Comparison of ENCODE assay signal across 20 cellular contexts in the genomic region with DNA sequence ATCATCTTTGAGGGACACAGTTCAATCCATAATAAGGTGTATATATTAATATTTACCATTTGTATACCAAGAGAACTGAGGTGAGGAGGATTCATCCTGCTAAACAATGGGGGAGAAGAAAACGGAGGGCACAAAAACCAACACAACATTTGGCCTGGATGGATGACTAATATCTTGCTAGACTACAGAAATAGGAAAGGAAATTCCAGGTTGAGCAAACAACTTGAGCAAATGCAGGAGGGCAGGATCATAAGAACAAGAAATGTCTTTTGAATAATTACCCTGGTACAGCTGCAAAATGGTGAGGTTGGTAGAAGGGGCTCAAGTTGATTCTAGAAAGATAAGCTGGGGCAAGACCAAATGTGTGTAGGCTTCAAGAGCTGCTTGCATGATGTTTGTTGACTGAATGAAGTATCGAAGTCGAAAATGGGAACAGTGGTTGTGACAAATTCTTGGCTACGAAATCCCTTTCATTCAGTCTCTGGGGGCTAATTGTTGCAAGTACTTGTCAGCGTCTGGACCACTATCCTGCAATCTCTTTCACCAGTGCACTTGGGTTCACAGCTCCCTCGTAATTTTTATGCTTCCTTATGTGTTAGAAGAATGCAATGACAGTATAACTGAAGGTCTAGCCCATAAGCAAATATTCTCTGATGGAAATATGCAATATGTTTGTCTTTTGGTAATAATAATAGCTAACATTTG.
DNase-seq lines count a peak whose midpoint lies in the region; ATAC-seq, FAIRE-seq and TF ChIP-seq lines count a peak whose summit lies in the region.
"Had no signal": no experiment of that assay in that cellular context is flagged by ENCODE, and none has a peak within 500 bp of the region (broad histone marks: within the 10 kb centered on the region; RNA-seq: fewer than 3 reads in every experiment).

No MANE protein-coding gene starts in this region.

- no peaks in the 10 kb centered on the region for H3K36me3 ChIP-seq in trophoblast cell (ENCODE audit: control insufficient read depth in 1 of 2, insufficient read depth in 2 of 2, low read length in 2 of 2)
- H3K36me3 ChIP-seq: prostate gland had no signal

- H3K27me3 Mint-ChIP-seq in chondrocyte (ENCODE audit: low read depth) = no peaks in the 10 kb centered on the region
- H3K27me3 Mint-ChIP-seq in activated T-helper 2 cell treated with anti-CD3 and anti-CD28 coated beads, Interferon-gamma antibody, Interleukin-2, Interleukin-4, amounts not matched to agents 10 μg/mL and 5 μg/mL and 100 μg/mL, durations not matched to agents 14 hours and 24 hours and 36 hours (ENCODE audit: low read depth) = peaks cover 4% of the 10 kb centered on the region
- H3K27me3 Mint-ChIP-seq: activated CD4-positive, alpha-beta T cell treated with anti-CD3 and anti-CD28 coated beads, Interleukin-2, amount 10 ng/mL, durations not matched to agents 7 days and 5 days; CD8-positive, alpha-beta memory T cell; IgD-negative memory B cell had no signal

- H3K27me3 ChIP-seq in trophoblast cell (ENCODE audit: insufficient read depth, low read length) = no peaks in the 10 kb centered on the region

- no peak overlapping the region for H3K27ac ChIP-seq in trophoblast cell (ENCODE audit: low read depth, low read length)
- H3K27ac ChIP-seq: HL-60, prostate gland had no signal

- no peak overlapping the region for H3K4me3 Mint-ChIP-seq in chondrocyte (ENCODE audit: unreplicated experiment)
- H3K4me3 Mint-ChIP-seq in activated T-helper 2 cell treated with anti-CD3 and anti-CD28 coated beads, Interferon-gamma antibody, Interleukin-2, Interleukin-4, amounts not matched to agents 10 μg/mL and 5 μg/mL and 100 μg/mL, durations not matched to agents 14 hours and 24 hours and 36 hours (ENCODE audit: low read depth) = no peak overlapping the region
- H3K4me3 Mint-ChIP-seq: activated CD4-positive, alpha-beta T cell treated with anti-CD3 and anti-CD28 coated beads, Interleukin-2, amount 10 ng/mL, durations not matched to agents 7 days and 5 days; IgD-negative memory B cell had no signal

- no peak overlapping the region for H3K4ac ChIP-seq in trophoblast cell (ENCODE audit: low read depth, low read length)

- no CpG with 5 or more reads among the region's 6 CpGs for WGBS in trophoblast cell (ENCODE audit: extremely low coverage, insufficient coverage, insufficient read length)

- no peak overlapping the region for H3K23ac ChIP-seq in trophoblast cell (ENCODE audit: low read length)

- H3K4me1 ChIP-seq in trophoblast cell (ENCODE audit: control insufficient read depth in 1 of 2, insufficient read depth in 2 of 2, low read length in 2 of 2) = peaks cover 20% of the 10 kb centered on the region in 2 experiments
- H3K4me1 ChIP-seq: prostate gland had no signal

- no peak overlapping the region for H4K91ac ChIP-seq in trophoblast cell (ENCODE audit: low read depth, low read length)

- H3K14ac ChIP-seq in trophoblast cell (ENCODE audit: low read length) = no peak overlapping the region

- no peak overlapping the region for H2BK5ac ChIP-seq in trophoblast cell (ENCODE audit: low read depth, low read length, poor library complexity)

- H3K18ac ChIP-seq in trophoblast cell (ENCODE audit: low read length) = no peak overlapping the region

- intact Hi-C loops in activated T-helper 2 cell treated with anti-CD3 and anti-CD28 coated beads, Interferon-gamma antibody, Interleukin-2, Interleukin-4, amounts not matched to agents 10 μg/mL and 5 μg/mL and 100 μg/mL, durations not matched to agents 14 hours and 24 hours and 36 hours (cut with micrococcal nuclease) = no loop called here

- H3K4me2 ChIP-seq in trophoblast cell (ENCODE audit: low read length) = no peak overlapping the region

- H2AFZ ChIP-seq in trophoblast cell (ENCODE audit: insufficient read depth, low read length, poor library complexity) = no peak overlapping the region

- no peak overlapping the region for H2AK5ac ChIP-seq in trophoblast cell (ENCODE audit: low read length)

- H3K9me3 Mint-ChIP-seq in chondrocyte (ENCODE audit: low read depth) = peaks cover 2% of the 10 kb centered on the region
- H3K9me3 Mint-ChIP-seq in activated T-helper 2 cell treated with anti-CD3 and anti-CD28 coated beads, Interferon-gamma antibody, Interleukin-2, Interleukin-4, amounts not matched to agents 10 μg/mL and 5 μg/mL and 100 μg/mL, durations not matched to agents 14 hours and 24 hours and 36 hours = no peaks in the 10 kb centered on the region
- H3K9me3 Mint-ChIP-seq: activated CD4-positive, alpha-beta T cell treated with anti-CD3 and anti-CD28 coated beads, Interleukin-2, amount 10 ng/mL, durations not matched to agents 7 days and 5 days; CD8-positive, alpha-beta memory T cell; IgD-negative memory B cell had no signal

- H3K9me3 ChIP-seq in trophoblast cell (ENCODE audit: insufficient read depth, low read depth, low read length) = no peaks in the 10 kb centered on the region
- H3K9me3 ChIP-seq: prostate gland had no signal

- H3K79me1 ChIP-seq in trophoblast cell (ENCODE audit: low read length) = peaks cover 7% of the 10 kb centered on the region

- no peak overlapping the region for H4K8ac ChIP-seq in trophoblast cell (ENCODE audit: low read depth, low read length)

- H3K9ac ChIP-seq in trophoblast cell (ENCODE audit: low read length) = no peak overlapping the region

- no peaks in the 10 kb centered on the region for H3K36me3 Mint-ChIP-seq in chondrocyte (ENCODE audit: low read depth)
- no peaks in the 10 kb centered on the region for H3K36me3 Mint-ChIP-seq in activated T-helper 2 cell treated with anti-CD3 and anti-CD28 coated beads, Interferon-gamma antibody, Interleukin-2, Interleukin-4, amounts not matched to agents 10 μg/mL and 5 μg/mL and 100 μg/mL, durations not matched to agents 14 hours and 24 hours and 36 hours (ENCODE audit: low read depth)
- H3K36me3 Mint-ChIP-seq: CD8-positive, alpha-beta memory T cell; IgD-negative memory B cell had no signal

- H3K79me2 ChIP-seq in trophoblast cell (ENCODE audit: control insufficient read depth, insufficient read depth, low read length, poor library complexity) = no peaks in the 10 kb centered on the region

- H3K4me1 Mint-ChIP-seq in chondrocyte (ENCODE audit: low read depth) = peaks cover 54% of the 10 kb centered on the region
- H3K4me1 Mint-ChIP-seq in activated T-helper 2 cell treated with anti-CD3 and anti-CD28 coated beads, Interferon-gamma antibody, Interleukin-2, Interleukin-4, amounts not matched to agents 10 μg/mL and 5 μg/mL and 100 μg/mL, durations not matched to agents 14 hours and 24 hours and 36 hours (ENCODE audit: low read depth) = peaks cover 9% of the 10 kb centered on the region

- no peak for TF ChIP-seq CTCF in chondrocyte (IDR thresholded peaks at IDR 0.05)

- DNase-seq in ELR (ENCODE audit: low read depth) (peak; percentile 51), LHCN-M2 (ENCODE audit: low read depth) (peak; percentile 38), chondrocyte (ENCODE audit: low spot score) (no peak), trophoblast cell (no peak), ecto neural progenitor cell (ENCODE audit: low spot score) (no peak), RCC 7860 (ENCODE audit: low spot score) (no peak)
- no peak for DNase-seq in activated T-helper 2 cell treated with anti-CD3 and anti-CD28 coated beads, Interferon-gamma antibody, Interleukin-2, Interleukin-4, amounts not matched to agents 10 μg/mL and 5 μg/mL and 100 μg/mL, durations not matched to agents 14 hours and 24 hours and 36 hours (ENCODE audit: low spot score)
- DNase-seq: activated CD4-positive, alpha-beta T cell treated with anti-CD3 and anti-CD28 coated beads, Interleukin-2, amount 10 ng/mL, durations not matched to agents 7 days and 5 days; activated effector memory CD4-positive, alpha-beta T cell treated with anti-CD3 and anti-CD28 coated beads, Interleukin-2, amount 50 U/mL, for 16 hours; CD8-positive, alpha-beta memory T cell; cerebellar nuclear complex; effector CD8-positive, alpha-beta T cell; NCI-H1694; SHP77; stimulated activated CD4-positive, alpha-beta T cell treated with anti-CD3 and anti-CD28 coated beads, Interleukin-2, amount 100 ng/mL, for 24 hours; stimulated activated naive CD4-positive, alpha-beta T cell had no signal

- H3K4me3 ChIP-seq in trophoblast cell (ENCODE audit: low read depth, low read length) = no peak overlapping the region
- H3K4me3 ChIP-seq: prostate gland had no signal

- H2BK12ac ChIP-seq in trophoblast cell (ENCODE audit: low read length) = peak overlapping the region; percentile 5

- no peak for ATAC-seq in GM21447 (IDR thresholded peaks at IDR 0.05; ENCODE audit: unreplicated experiment)

- no peak overlapping the region for H4K12ac ChIP-seq in trophoblast cell (ENCODE audit: low read depth, low read length)

- no peak overlapping the region for H2BK120ac ChIP-seq in trophoblast cell (ENCODE audit: insufficient read depth, low read length, poor library complexity)

- no peak for FAIRE-seq in RCC 7860 (lab: Jason Lieb, UNC)

- H3K27ac Mint-ChIP-seq in chondrocyte (ENCODE audit: unreplicated experiment) = peak overlapping the region; percentile 66
- no peak overlapping the region for H3K27ac Mint-ChIP-seq in activated T-helper 2 cell treated with anti-CD3 and anti-CD28 coated beads, Interferon-gamma antibody, Interleukin-2, Interleukin-4, amounts not matched to agents 10 μg/mL and 5 μg/mL and 100 μg/mL, durations not matched to agents 14 hours and 24 hours and 36 hours
- H3K27ac Mint-ChIP-seq: activated CD4-positive, alpha-beta T cell treated with anti-CD3 and anti-CD28 coated beads, Interleukin-2, amount 10 ng/mL, durations not matched to agents 7 days and 5 days; IgD-negative memory B cell had no signal

Comparison
In these comparisons a context has a peak if more than half of its experiments do, and no peak if none do; other contexts are left out.
1. DNase-seq: peak in ELR (single experiment) and LHCN-M2 (single experiment); none in chondrocyte (single experiment), trophoblast cell (0 of 2), ecto neural progenitor cell (single experiment), activated T-helper 2 cell treated with anti-CD3 and anti-CD28 coated beads, Interferon-gamma antibody, Interleukin-2, Interleukin-4, amounts not matched to agents 10 μg/mL and 5 μg/mL and 100 μg/mL, durations not matched to agents 14 hours and 24 hours and 36 hours (single experiment) and RCC 7860 (single experiment).